In the genomic region with DNA sequence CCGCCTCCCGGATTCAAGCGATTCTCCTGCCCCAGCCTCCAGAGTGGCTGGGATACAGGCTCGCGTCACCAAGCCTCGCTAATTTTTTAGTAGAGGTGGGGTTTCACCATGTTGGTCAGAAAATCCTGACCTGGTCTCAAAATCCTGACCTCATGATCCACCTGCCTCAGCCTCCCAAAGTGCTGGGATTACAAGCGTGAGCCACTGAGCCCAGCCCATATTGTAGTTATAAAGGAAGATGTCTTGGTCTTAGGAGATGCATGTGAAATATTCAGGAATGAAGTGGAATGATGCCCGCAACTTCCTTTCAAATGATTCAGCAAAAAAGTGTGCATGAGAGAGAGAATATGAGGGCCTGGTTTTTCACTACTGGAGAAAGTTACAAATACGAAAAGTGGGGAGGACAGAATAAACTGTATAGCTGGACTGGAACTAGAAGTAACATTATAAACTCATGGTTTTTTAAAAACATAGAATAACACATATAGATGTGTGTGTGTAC, we compare ENCODE assay signal across 25 cellular contexts. TPM values are rescaled to one million over a fixed set of nuclear protein-coding genes. Genes with fewer than 3 reads are reported as not detected.
DNase-seq lines count a peak whose midpoint lies in the region; ATAC-seq and TF ChIP-seq lines count a peak whose summit lies in the region.
"Had no signal": no experiment of that assay in that cellular context is flagged by ENCODE, and none has a peak within 500 bp of the region (broad histone marks: within the 10 kb centered on the region; RNA-seq: fewer than 3 reads in every experiment).

No MANE protein-coding gene starts in this region.

- 92 to 95% methylated on average over 9 of the region's 9 CpGs for WGBS in upper lobe of left lung, 2 donors

- peaks cover 23% of the 10 kb centered on the region for H3K36me3 ChIP-seq in adipocyte (ENCODE audit: control insufficient read depth, insufficient read depth, low read length, severe bottlenecking)
- H3K36me3 ChIP-seq in upper lobe of left lung: peaks cover 3 to 64% (median 6%) of the 10 kb centered on the region in 4 donors

- no peak for TF ChIP-seq POLR2A in upper lobe of left lung (IDR thresholded peaks at IDR 0.05)

- H3K27me3 ChIP-seq in adipocyte (replicated peaks; ENCODE audit: control insufficient read depth, insufficient read depth, low read length) (no peaks in the 10 kb centered on the region), upper lobe of left lung (no peaks in the 10 kb centered on the region)
- H3K27me3 ChIP-seq: BLaER1 treated with 17β-estradiol and CSF1 and Interleukin-3, amounts not matched to agents 10 nM and 100 nM; neutrophil had no signal

- ATAC-seq in GM21529 (IDR thresholded peaks at IDR 0.05; ENCODE audit: unreplicated experiment) (no peak), upper lobe of left lung (ENCODE audit: low FRiP score in 2 of 2) (no peak)
- ATAC-seq: activated CD8-positive, alpha-beta T cell treated with anti-CD3 and anti-CD28 coated beads, Interleukin-2, amount 10 ng/mL, durations not matched to agents 7 days and 5 days; stimulated activated naive B cell treated with anti-CD40 and anti-IgM and Interleukin-4, amounts not matched to agents 10 μg/mL and 1 μg/mL and 100 μg/mL, for 72 hours had no signal

- DNase-seq in GM04503 (ENCODE audit: low read depth) (peak; percentile 52), adipocyte (ENCODE audit: low read depth) (peak; percentile 25), fibroblast of mammary gland (ENCODE audit: low read depth) (peak; percentile 31), upper lobe of left lung (no peak), SW480 (ENCODE audit: low spot score) (no peak), NCI-H2081 (lab: John Stamatoyannopoulos, UW) (no peak)
- DNase-seq: activated CD4-positive, CD25-positive, alpha-beta regulatory T cell treated with anti-CD3 and anti-CD28 coated beads, Interleukin-2, amount 50 U/mL, for 72 hours; activated CD8-positive, alpha-beta T cell treated with anti-CD3 and anti-CD28 coated beads, Interleukin-2, amount 10 ng/mL, durations not matched to agents 7 days and 5 days; activated gamma-delta T cell treated with Interleukin-2 at 50 U/mL for 16 hours; activated T-cell treated with anti-CD3 and anti-CD28 coated beads, Interleukin-2, amount 50 U/mL, for 1 hour; Calu3; caudate nucleus; H9; NCI-H1694; NCI-H2171 treated with DMSO at 0.1 percent for 48 hours; NCI-H748 treated with DMSO at 0.1 percent for 48 hours; stimulated activated naive B cell treated with anti-CD40 and anti-IgM and Interleukin-4, amounts not matched to agents 10 μg/mL and 1 μg/mL and 100 μg/mL, for 72 hours had no signal

- H3K27ac ChIP-seq in upper lobe of left lung: no peak overlapping the region
- H3K27ac ChIP-seq: BLaER1 treated with 17β-estradiol and CSF1 and Interleukin-3, amounts not matched to agents 10 nM and 100 nM; KMS-11; neutrophil; thoracic aorta had no signal

- no peak for TF ChIP-seq CTCF in fibroblast of mammary gland (conservative IDR thresholded peaks at IDR 0.05; ENCODE audit: control insufficient read depth, insufficient read depth, low read depth, low read length)
- TF ChIP-seq CTCF in upper lobe of left lung (IDR thresholded peaks at IDR 0.05): no peak

- TF ChIP-seq EP300 in upper lobe of left lung (IDR thresholded peaks at IDR 0.05): no peak

- H3K9me3 ChIP-seq in adipocyte (ENCODE audit: control insufficient read depth, low read length): no peaks in the 10 kb centered on the region
- H3K9me3 ChIP-seq in upper lobe of left lung: no peaks in the 10 kb centered on the region
- H3K9me3 ChIP-seq: BLaER1 treated with 17β-estradiol and CSF1 and Interleukin-3, amounts not matched to agents 10 nM and 100 nM; neutrophil; thoracic aorta had no signal

- H3K4me1 ChIP-seq in adipocyte (ENCODE audit: control insufficient read depth, insufficient read depth, low read length) (peaks cover 7% of the 10 kb centered on the region), upper lobe of left lung (no peaks in the 10 kb centered on the region)
- H3K4me1 ChIP-seq: BLaER1 treated with 17β-estradiol and CSF1 and Interleukin-3, amounts not matched to agents 10 nM and 100 nM had no signal

- H3K4me3 ChIP-seq in adipocyte (ENCODE audit: low read length): no peak overlapping the region
- no peak overlapping the region for H3K4me3 ChIP-seq in fibroblast of mammary gland (ENCODE audit: control insufficient read depth, low read depth, low read length)
- H3K4me3 ChIP-seq in upper lobe of left lung: no peak overlapping the region
- H3K4me3 ChIP-seq: BLaER1 treated with 17β-estradiol and CSF1 and Interleukin-3, amounts not matched to agents 10 nM and 100 nM; lung; smooth muscle cell; thoracic aorta had no signal

- no peak overlapping the region for H3K9ac ChIP-seq in adipocyte (ENCODE audit: low read length)
- H3K9ac ChIP-seq: BLaER1 treated with 17β-estradiol and CSF1 and Interleukin-3, amounts not matched to agents 10 nM and 100 nM; KMS-11 had no signal

RNA-seq across cellular contexts. Expression of a gene that starts 15.9 kb away (rescaled TPM):
- 10 to 100 TPM in 5 of 6 donors, 1 to 10 TPM in 1; 6.2 to 23.3 (median 14.7) TPM for total RNA-seq in upper lobe of left lung

RNA-seq across cellular contexts. Expression of a gene that starts 18.3 kb away (rescaled TPM):
- not detected for total RNA-seq in upper lobe of left lung
- total RNA-seq: activated CD8-positive, alpha-beta T cell treated with anti-CD3 and anti-CD28 coated beads, Interleukin-2, amount 10 ng/mL, durations not matched to agents 7 days and 5 days; Calu3; H9; kidney epithelial cell; lung; smooth muscle cell; thoracic aorta had no signal

Comparison
In these comparisons a context has a peak if more than half of its experiments do, and no peak if none do; other contexts are left out.
1. DNase-seq: peak in GM04503 (single experiment), adipocyte (single experiment) and fibroblast of mammary gland (single experiment); none in upper lobe of left lung (0 of 2), SW480 (single experiment) and NCI-H2081 (0 of 2).